8 cellular contexts compared by ENCODE assay signal in genomic region chr6:132797975-132798819, GRCh38. TPM values are rescaled to one million over a fixed set of nuclear protein-coding genes. Genes with fewer than 3 reads are reported as not detected.
DNase-seq lines count a peak whose midpoint lies in the region; ATAC-seq, FAIRE-seq and TF ChIP-seq lines count a peak whose summit lies in the region.

Gene SLC18B1, minus strand, starts transcription at chr6:132798637. Its CDS starts 181 bp downstream, at chr6:132798456.

- peak within 1 kb of the TSS; percentile 67 for H2AFZ ChIP-seq in astrocyte (ENCODE audit: low read depth, low read length)

- peaks cover 2% of the 10 kb centered on the region for H3K9me3 ChIP-seq in astrocyte (ENCODE audit: insufficient read depth, low read depth, low read length)
- H3K9me3 ChIP-seq in right atrium auricular region, result no peaks in the 10 kb centered on the region

- H4K20me1 ChIP-seq in astrocyte (ENCODE audit: insufficient read depth, low read length), result no peaks in the 10 kb centered on the region

- H3K36me3 Mint-ChIP-seq in astrocyte (ENCODE audit: low read depth, unreplicated experiment), result no peaks in the 10 kb centered on the region

- H3K36me3 ChIP-seq in astrocyte (ENCODE audit: insufficient read depth, low read length), result no peaks in the 10 kb centered on the region
- no peaks in the 10 kb centered on the region for H3K36me3 ChIP-seq in right atrium auricular region

- H3K4me3 Mint-ChIP-seq in astrocyte (ENCODE audit: unreplicated experiment), result peak within 1 kb of the TSS; percentile 92

- TF ChIP-seq CTCF in astrocyte (IDR thresholded peaks at IDR 0.05; ENCODE audit: insufficient read depth, low read depth, low read length) (no peak), right atrium auricular region (IDR thresholded peaks at IDR 0.05) (no peak)

- H3K4me1 Mint-ChIP-seq in astrocyte (ENCODE audit: low read depth, unreplicated experiment), result no peaks in the 10 kb centered on the region

- ATAC-seq in GM19395 (IDR thresholded peaks at IDR 0.05; ENCODE audit: unreplicated experiment) (peak; percentile 56), HG03439 (IDR thresholded peaks at IDR 0.05; ENCODE audit: unreplicated experiment) (peak; percentile 45)

- H3K27ac ChIP-seq in astrocyte (ENCODE audit: low read depth, low read length) (no peak within 1 kb of the TSS), right atrium auricular region (peak within 1 kb of the TSS; percentile 79)

- H3K4me1 ChIP-seq in astrocyte (ENCODE audit: insufficient read depth, low read length) (no peaks in the 10 kb centered on the region), right atrium auricular region (no peaks in the 10 kb centered on the region)

- peak within 1 kb of the TSS; percentile 29 for H3K27ac Mint-ChIP-seq in astrocyte (ENCODE audit: unreplicated experiment)

- peak within 1 kb of the TSS; percentile 81 for H3K4me3 ChIP-seq in astrocyte (ENCODE audit: insufficient read depth, low read depth, low read length)
- peak within 1 kb of the TSS; percentile 58 to 81 for H3K4me3 ChIP-seq in right atrium auricular region

- intact Hi-C loops in posterior vena cava (cut with DNase I), result no loop called here

- H3K9me3 Mint-ChIP-seq in astrocyte (ENCODE audit: unreplicated experiment), result no peaks in the 10 kb centered on the region

- FAIRE-seq in astrocyte (lab: Jason Lieb, UNC), result no peak

- no peaks in the 10 kb centered on the region for H3K27me3 Mint-ChIP-seq in astrocyte (ENCODE audit: low read depth, unreplicated experiment)

- DNase-seq in COR-L47 (lab: John Stamatoyannopoulos, UW) (peak; percentile 32), T follicular helper cell (ENCODE audit: low read depth) (peak; percentile 36), astrocyte (ENCODE audit: low read depth) (no peak), right atrium auricular region (ENCODE audit: low spot score) (peak; percentile 64), posterior vena cava (ENCODE audit: low spot score) (peak; percentile 82), SKM-1 treated with dmso at 0.1 percent for 144 hours (lab: John Stamatoyannopoulos, UW; ENCODE audit: unreplicated experiment) (no peak)

- no peaks in the 10 kb centered on the region for H3K27me3 ChIP-seq in astrocyte (ENCODE audit: insufficient read depth, low read length)
- no peaks in the 10 kb centered on the region for H3K27me3 ChIP-seq in right atrium auricular region

- peak within 1 kb of the TSS; percentile 62 for H3K9ac ChIP-seq in astrocyte (ENCODE audit: low read length)

- no peaks in the 10 kb centered on the region for H3K79me2 ChIP-seq in astrocyte (ENCODE audit: insufficient read depth, low read length)

- H3K4me2 ChIP-seq in astrocyte (ENCODE audit: low read length), result peak within 1 kb of the TSS; percentile 95

RNA-seq across cellular contexts. Expression of gene SLC18B1, which starts in this region (rescaled TPM):
- total RNA-seq in astrocyte (8.2 and 10.6 TPM in 2 replicates), right atrium auricular region (1 to 10 TPM; 3.2 to 3.9 TPM), posterior vena cava (10 to 100 TPM in 1 of 2 donors, 1 to 10 TPM in 1; 6.7 to 10.3 TPM)

Comparison
In these comparisons a context has a peak if more than half of its experiments do, and no peak if none do; other contexts are left out.
1. DNase-seq: peak in COR-L47 (single experiment), T follicular helper cell (single experiment), right atrium auricular region (single experiment) and posterior vena cava (single experiment); none in astrocyte (single experiment) and SKM-1 treated with dmso at 0.1 percent for 144 hours (single experiment).